In the genomic region with DNA sequence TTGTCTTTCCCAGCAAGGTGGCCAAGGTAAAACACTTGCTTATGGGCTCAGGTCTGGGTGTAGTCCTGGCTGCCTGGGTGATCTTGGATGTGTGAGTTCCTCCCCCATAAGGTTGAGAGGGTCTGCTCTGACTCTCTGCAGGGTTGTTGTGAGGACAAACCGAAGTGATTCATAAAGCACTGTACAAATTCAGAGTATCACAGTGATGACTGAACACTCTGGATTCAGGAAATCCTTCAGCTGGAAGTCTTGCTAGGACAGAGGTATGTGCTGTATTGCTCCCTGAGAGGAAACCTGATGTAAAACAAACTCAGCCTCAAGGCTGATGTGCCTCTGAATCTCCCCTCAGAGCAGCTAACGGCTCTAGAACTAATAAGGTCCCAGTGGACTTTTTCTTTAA, we compare ENCODE assay signal across 12 cellular contexts.
DNase-seq lines count a peak whose midpoint lies in the region; FAIRE-seq and TF ChIP-seq lines count a peak whose summit lies in the region.
"Had no signal": no experiment of that assay in that cellular context is flagged by ENCODE, and none has a peak within 500 bp of the region (broad histone marks: within the 10 kb centered on the region; RNA-seq: fewer than 3 reads in every experiment).

No MANE protein-coding gene starts in this region.

- H3K9me3 ChIP-seq in smooth muscle cell (replicated peaks; ENCODE audit: low read depth) (no peaks in the 10 kb centered on the region), colonic mucosa (no peaks in the 10 kb centered on the region)

- FAIRE-seq in H54 (lab: Jason Lieb, UNC) = peak; percentile 68

- H3K27ac Mint-ChIP-seq in glutamatergic neuron (ENCODE audit: unreplicated experiment) = peak overlapping the region; percentile 15
- no peak overlapping the region for H3K27ac Mint-ChIP-seq in activated naive CD8-positive, alpha-beta T cell treated with anti-CD3 and anti-CD28 coated beads for 36 hours
- H3K27ac Mint-ChIP-seq: activated naive CD4-positive, alpha-beta T cell treated with anti-CD3 and anti-CD28 coated beads, Interleukin-2, amount 50 U/mL, for 72 hours had no signal

- H3K9me3 Mint-ChIP-seq in glutamatergic neuron (ENCODE audit: unreplicated experiment) = no peaks in the 10 kb centered on the region
- H3K9me3 Mint-ChIP-seq in activated naive CD8-positive, alpha-beta T cell treated with anti-CD3 and anti-CD28 coated beads for 36 hours = no peaks in the 10 kb centered on the region
- H3K9me3 Mint-ChIP-seq: activated naive CD4-positive, alpha-beta T cell treated with anti-CD3 and anti-CD28 coated beads, Interleukin-2, amount 50 U/mL, for 72 hours had no signal

- H3K27ac ChIP-seq in smooth muscle cell (ENCODE audit: low read depth) (peak overlapping the region; percentile 89), colonic mucosa (no peak overlapping the region)
- H3K27ac ChIP-seq: KMS-11 had no signal

- H3K4me3 ChIP-seq in smooth muscle cell = no peak overlapping the region
- no peak overlapping the region for H3K4me3 ChIP-seq in colonic mucosa

- peaks cover 37% of the 10 kb centered on the region for H3K4me1 Mint-ChIP-seq in glutamatergic neuron (ENCODE audit: low read depth, unreplicated experiment)
- peaks cover 2% of the 10 kb centered on the region for H3K4me1 Mint-ChIP-seq in activated naive CD8-positive, alpha-beta T cell treated with anti-CD3 and anti-CD28 coated beads for 36 hours

- H3K4me3 Mint-ChIP-seq in glutamatergic neuron (ENCODE audit: unreplicated experiment) = no peak overlapping the region
- H3K4me3 Mint-ChIP-seq in activated naive CD8-positive, alpha-beta T cell treated with anti-CD3 and anti-CD28 coated beads for 36 hours = no peak overlapping the region

- H3K27me3 Mint-ChIP-seq in glutamatergic neuron (ENCODE audit: unreplicated experiment) = no peaks in the 10 kb centered on the region
- H3K27me3 Mint-ChIP-seq in activated naive CD8-positive, alpha-beta T cell treated with anti-CD3 and anti-CD28 coated beads for 36 hours = peaks cover 3% of the 10 kb centered on the region

- no peak for DNase-seq in H54 (ENCODE audit: insufficient read length, low spot score)
- DNase-seq in amniotic epithelial cell (ENCODE audit: low read depth) = peak; percentile 98
- DNase-seq in glutamatergic neuron = no peak
- DNase-seq in smooth muscle cell (lab: John Stamatoyannopoulos, UW; ENCODE audit: unreplicated experiment) = no peak
- no peak for DNase-seq in DMS79 treated with DMSO at 0.1 percent for 48 hours (lab: John Stamatoyannopoulos, UW)
- DNase-seq in activated naive CD8-positive, alpha-beta T cell treated with anti-CD3 and anti-CD28 coated beads for 36 hours = no peak
- DNase-seq in colonic mucosa = no peak
- no peak for DNase-seq in SKM-1 treated with dmso at 0.1 percent for 144 hours (lab: John Stamatoyannopoulos, UW; ENCODE audit: unreplicated experiment)
- DNase-seq: stimulated activated naive CD4-positive, alpha-beta T cell; T1000 had no signal

- H3K4me1 ChIP-seq in smooth muscle cell (ENCODE audit: low read depth) (peaks cover 30% of the 10 kb centered on the region), colonic mucosa (no peaks in the 10 kb centered on the region)

- H3K27me3 ChIP-seq in smooth muscle cell (ENCODE audit: low read depth) = no peaks in the 10 kb centered on the region
- H3K27me3 ChIP-seq in colonic mucosa = no peaks in the 10 kb centered on the region

- no peak overlapping the region for H2AFZ ChIP-seq in smooth muscle cell (ENCODE audit: low read depth)

- no peaks in the 10 kb centered on the region for H4K20me1 ChIP-seq in smooth muscle cell (ENCODE audit: low read depth)

- no peak for TF ChIP-seq POLR2A in H54 (IDR thresholded peaks at IDR 0.05; ENCODE audit: low read depth, low read length)

- intact Hi-C loops in colonic mucosa (cut with DNase I) = no loop called here

- no peaks in the 10 kb centered on the region for H3K36me3 ChIP-seq in smooth muscle cell (ENCODE audit: low read depth)
- no peaks in the 10 kb centered on the region for H3K36me3 ChIP-seq in colonic mucosa

- H3K9ac ChIP-seq in smooth muscle cell (ENCODE audit: low read depth) (no peak overlapping the region), colonic mucosa (ENCODE audit: low read depth in 2 of 2, low read length in 2 of 2) (no peak overlapping the region)
- H3K9ac ChIP-seq: KMS-11 had no signal

- H3K4me2 ChIP-seq in smooth muscle cell = peak overlapping the region; percentile 69
- H3K4me2 ChIP-seq: KMS-11 had no signal

- 35% methylated on average over 2 of the region's 2 CpGs for WGBS in smooth muscle cell (ENCODE audit: low lambda C conversion rate)

- H3K79me2 ChIP-seq in smooth muscle cell (ENCODE audit: low read depth) = no peaks in the 10 kb centered on the region

- TF ChIP-seq CTCF in glutamatergic neuron (IDR thresholded peaks at IDR 0.05; ENCODE audit: partially characterized antibody, unreplicated experiment) (no peak), smooth muscle cell (IDR thresholded peaks at IDR 0.05; ENCODE audit: borderline replicate concordance, insufficient read depth, poor library complexity, severe bottlenecking) (no peak), colonic mucosa (IDR thresholded peaks at IDR 0.05) (no peak)

- no peaks in the 10 kb centered on the region for H3K36me3 Mint-ChIP-seq in glutamatergic neuron (ENCODE audit: unreplicated experiment)
- peaks cover under 1% of the 10 kb centered on the region for H3K36me3 Mint-ChIP-seq in activated naive CD8-positive, alpha-beta T cell treated with anti-CD3 and anti-CD28 coated beads for 36 hours
- H3K36me3 Mint-ChIP-seq: activated naive CD4-positive, alpha-beta T cell treated with anti-CD3 and anti-CD28 coated beads, Interleukin-2, amount 50 U/mL, for 72 hours had no signal

- peaks cover 18% of the 10 kb centered on the region for H3F3A ChIP-seq in smooth muscle cell (ENCODE audit: low read depth)
